In genomic region chr21:37419228-37419906, GRCh38 we compare ENCODE assay signal across 15 cellular contexts. TPM values are rescaled to one million over a fixed set of nuclear protein-coding genes. Genes with fewer than 3 reads are reported as not detected.
DNase-seq lines count a peak whose midpoint lies in the region; ATAC-seq and TF ChIP-seq lines count a peak whose summit lies in the region.
"Had no signal": no experiment of that assay in that cellular context is flagged by ENCODE, and none has a peak within 500 bp of the region (broad histone marks: within the 10 kb centered on the region; RNA-seq: fewer than 3 reads in every experiment).

No MANE protein-coding gene starts in this region.

- peak overlapping the region; percentile 20 for H3K27ac ChIP-seq in psoas muscle
- no peak overlapping the region for H3K27ac ChIP-seq in effector memory CD4-positive, alpha-beta T cell (ENCODE audit: insufficient read depth, low read length, poor library complexity, severe bottlenecking)
- H3K27ac ChIP-seq: ascending aorta, SJSA1, testis had no signal

- ATAC-seq in activated CD8-positive, alpha-beta memory T cell treated with anti-CD3 and anti-CD28 coated beads, Interleukin-2, amount 10 ng/mL, durations not matched to agents 7 days and 5 days: no peak
- ATAC-seq in effector memory CD8-positive, alpha-beta T cell (replicated peaks): no peak
- ATAC-seq in psoas muscle (no peak), HG02973 (IDR thresholded peaks at IDR 0.05; ENCODE audit: unreplicated experiment) (no peak)

- peaks cover 96% of the 10 kb centered on the region for H3K4me1 ChIP-seq in psoas muscle
- peaks cover 14% of the 10 kb centered on the region for H3K4me1 ChIP-seq in effector memory CD4-positive, alpha-beta T cell (ENCODE audit: control insufficient read depth, insufficient read depth, low read length, poor library complexity, severe bottlenecking)
- H3K4me1 ChIP-seq: SJSA1 had no signal

- no peak overlapping the region for H3K4me3 ChIP-seq in psoas muscle
- no peak overlapping the region for H3K4me3 ChIP-seq in effector memory CD4-positive, alpha-beta T cell (ENCODE audit: insufficient read depth, low read depth, low read length, poor library complexity, severe bottlenecking)
- H3K4me3 ChIP-seq: ascending aorta, SJSA1, testis had no signal

- WGBS in psoas muscle, 3 donors: 76 to 86% (median 79%) methylated on average over 3 of the region's 3 CpGs

- no peak for DNase-seq in activated CD8-positive, alpha-beta memory T cell treated with anti-CD3 and anti-CD28 coated beads, Interleukin-2, amount 10 ng/mL, durations not matched to agents 7 days and 5 days
- DNase-seq in activated CD8-positive, alpha-beta memory T cell treated with anti-CD3 and anti-CD28 coated beads, Interleukin-2, amount 50 U/mL, for 48 hours: no peak
- no peak for DNase-seq in T-helper 2 cell treated with Interferon-gamma antibody and Interleukin-4, amounts not matched to agents 5 μg/mL and 100 μg/mL, for 36 hours (ENCODE audit: low spot score)
- DNase-seq in effector memory CD8-positive, alpha-beta T cell: no peak
- no peak for DNase-seq in psoas muscle
- no peak for DNase-seq in HEK293T (ENCODE audit: extremely low spot score)
- DNase-seq in effector memory CD4-positive, alpha-beta T cell: no peak
- DNase-seq: ACHN, GDM1, NCI-H187 treated with DMSO at 0.1 percent for 48 hours, NCI-H510A treated with DMSO at 0.1 percent for 48 hours, testis had no signal

- no peaks in the 10 kb centered on the region for H3K27me3 ChIP-seq in psoas muscle (ENCODE audit: insufficient read depth in 3 of 3, low read length in 2 of 3)
- H3K27me3 ChIP-seq in effector memory CD4-positive, alpha-beta T cell (replicated peaks; ENCODE audit: control insufficient read depth, insufficient read depth, low read length, poor library complexity, severe bottlenecking): no peaks in the 10 kb centered on the region
- H3K27me3 ChIP-seq: ascending aorta, SJSA1, testis had no signal

- no peaks in the 10 kb centered on the region for H3K9me3 ChIP-seq in psoas muscle
- no peaks in the 10 kb centered on the region for H3K9me3 ChIP-seq in effector memory CD4-positive, alpha-beta T cell (ENCODE audit: control insufficient read depth, low read length)
- H3K9me3 ChIP-seq: ascending aorta, SJSA1, testis had no signal

- POLR2A ChIA-PET in HEK293T (lab: Yijun Ruan, JAX): no interaction called here

- no peaks in the 10 kb centered on the region for H3K27me3 Mint-ChIP-seq in activated CD8-positive, alpha-beta memory T cell treated with anti-CD3 and anti-CD28 coated beads, Interleukin-2, amount 10 ng/mL, durations not matched to agents 7 days and 5 days
- H3K27me3 Mint-ChIP-seq in T-helper 2 cell treated with Interferon-gamma antibody and Interleukin-4, amounts not matched to agents 5 μg/mL and 100 μg/mL, for 36 hours (ENCODE audit: low read depth): no peaks in the 10 kb centered on the region
- no peaks in the 10 kb centered on the region for H3K27me3 Mint-ChIP-seq in effector memory CD8-positive, alpha-beta T cell

- peak overlapping the region; percentile 67 for H3K27ac Mint-ChIP-seq in activated CD8-positive, alpha-beta memory T cell treated with anti-CD3 and anti-CD28 coated beads, Interleukin-2, amount 10 ng/mL, durations not matched to agents 7 days and 5 days
- peak overlapping the region; percentile 86 for H3K27ac Mint-ChIP-seq in T-helper 2 cell treated with Interferon-gamma antibody and Interleukin-4, amounts not matched to agents 5 μg/mL and 100 μg/mL, for 36 hours
- peak overlapping the region; percentile 73 to 83 for H3K27ac Mint-ChIP-seq in effector memory CD8-positive, alpha-beta T cell

- H3K9me3 Mint-ChIP-seq in activated CD8-positive, alpha-beta memory T cell treated with anti-CD3 and anti-CD28 coated beads, Interleukin-2, amount 10 ng/mL, durations not matched to agents 7 days and 5 days (ENCODE audit: low read depth): no peaks in the 10 kb centered on the region
- H3K9me3 Mint-ChIP-seq in T-helper 2 cell treated with Interferon-gamma antibody and Interleukin-4, amounts not matched to agents 5 μg/mL and 100 μg/mL, for 36 hours: no peaks in the 10 kb centered on the region
- no peaks in the 10 kb centered on the region for H3K9me3 Mint-ChIP-seq in effector memory CD8-positive, alpha-beta T cell

- intact Hi-C loops in psoas muscle (cut with DNase I): no loop called here

- H3K36me3 Mint-ChIP-seq in activated CD8-positive, alpha-beta memory T cell treated with anti-CD3 and anti-CD28 coated beads, Interleukin-2, amount 10 ng/mL, durations not matched to agents 7 days and 5 days: peaks cover 35% of the 10 kb centered on the region
- peaks cover 32% of the 10 kb centered on the region for H3K36me3 Mint-ChIP-seq in T-helper 2 cell treated with Interferon-gamma antibody and Interleukin-4, amounts not matched to agents 5 μg/mL and 100 μg/mL, for 36 hours (ENCODE audit: low read depth)
- peaks cover 41% of the 10 kb centered on the region for H3K36me3 Mint-ChIP-seq in effector memory CD8-positive, alpha-beta T cell (ENCODE audit: insufficient read depth)

- H3K4me1 Mint-ChIP-seq in activated CD8-positive, alpha-beta memory T cell treated with anti-CD3 and anti-CD28 coated beads, Interleukin-2, amount 10 ng/mL, durations not matched to agents 7 days and 5 days: peaks cover 47% of the 10 kb centered on the region
- peaks cover 52% of the 10 kb centered on the region for H3K4me1 Mint-ChIP-seq in T-helper 2 cell treated with Interferon-gamma antibody and Interleukin-4, amounts not matched to agents 5 μg/mL and 100 μg/mL, for 36 hours (ENCODE audit: low read depth)
- peaks cover 44 to 61% of the 10 kb centered on the region in 2 donors for H3K4me1 Mint-ChIP-seq in effector memory CD8-positive, alpha-beta T cell (ENCODE audit: low read depth in 2 of 2)

- peak overlapping the region; percentile 17 for H3K4me3 Mint-ChIP-seq in activated CD8-positive, alpha-beta memory T cell treated with anti-CD3 and anti-CD28 coated beads, Interleukin-2, amount 10 ng/mL, durations not matched to agents 7 days and 5 days
- peak overlapping the region; percentile 60 for H3K4me3 Mint-ChIP-seq in T-helper 2 cell treated with Interferon-gamma antibody and Interleukin-4, amounts not matched to agents 5 μg/mL and 100 μg/mL, for 36 hours
- H3K4me3 Mint-ChIP-seq in effector memory CD8-positive, alpha-beta T cell: peak overlapping the region; percentile 10 to 56

- no peak for TF ChIP-seq CTCF in psoas muscle (IDR thresholded peaks at IDR 0.05)

- peaks cover 5 to 18% of the 10 kb centered on the region in 2 donors for H3K36me3 ChIP-seq in psoas muscle (ENCODE audit: insufficient read depth in 1 of 2, low read depth in 1 of 2)
- no peaks in the 10 kb centered on the region for H3K36me3 ChIP-seq in effector memory CD4-positive, alpha-beta T cell (ENCODE audit: control insufficient read depth, insufficient read depth, low read length)
- H3K36me3 ChIP-seq: ascending aorta had no signal

- CTCF ChIA-PET in activated CD8-positive, alpha-beta memory T cell treated with anti-CD3 and anti-CD28 coated beads, Interleukin-2, amount 10 ng/mL, durations not matched to agents 7 days and 5 days (lab: Charles Lee): interaction anchor here (0.9 kb wide), 1 partner anchor 199 kb away, joined by 3 read pairs; no protein-coding TSS in a partner anchor
- CTCF ChIA-PET in HEK293T (lab: Yijun Ruan, JAX): no interaction called here

TF ChIP-seq in HEK293T, 16 proteins besides CTCF, POLR2A, EP300 and RAD21:
- TF ChIP-seq L3MBTL2 (conservative IDR thresholded peaks at IDR 0.05): no peak
- no peak for TF ChIP-seq BHLHE40 (IDR thresholded peaks at IDR 0.05; ENCODE audit: borderline replicate concordance)
- TF ChIP-seq ELF4 (IDR thresholded peaks at IDR 0.05): no peak
- no peak for TF ChIP-seq SP1 (IDR thresholded peaks at IDR 0.05)
- TF ChIP-seq ZNF384 (IDR thresholded peaks at IDR 0.05): no peak
- TF ChIP-seq ARNT (IDR thresholded peaks at IDR 0.05): no peak
- TF ChIP-seq CTBP1 (IDR thresholded peaks at IDR 0.05; ENCODE audit: borderline replicate concordance): no peak
- no peak for TF ChIP-seq PKNOX1 (IDR thresholded peaks at IDR 0.05)
- no peak for TF ChIP-seq TARDBP (IDR thresholded peaks at IDR 0.05)
- TF ChIP-seq FOXM1 (IDR thresholded peaks at IDR 0.05; ENCODE audit: borderline replicate concordance): no peak
- TF ChIP-seq NFRKB (IDR thresholded peaks at IDR 0.05): no peak
- no peak for TF ChIP-seq LEF1 (IDR thresholded peaks at IDR 0.05; ENCODE audit: borderline replicate concordance)
- TF ChIP-seq HDGF (IDR thresholded peaks at IDR 0.05; ENCODE audit: borderline replicate concordance): no peak
- TF ChIP-seq FOXK2 (IDR thresholded peaks at IDR 0.05): no peak
- TF ChIP-seq SUZ12 (IDR thresholded peaks at IDR 0.05): no peak
- TF ChIP-seq FOXA1 (IDR thresholded peaks at IDR 0.05): no peak

RNA-seq across cellular contexts. Expression of gene DYRK1A, which starts 52.8 kb away (rescaled TPM):
- total RNA-seq in activated CD8-positive, alpha-beta memory T cell treated with anti-CD3 and anti-CD28 coated beads, Interleukin-2, amount 10 ng/mL, durations not matched to agents 7 days and 5 days: 10 to 100 TPM; 75.7 to 83.3 TPM
- total RNA-seq in psoas muscle: 100 to 1,000 TPM in 1 of 4 donors, 10 to 100 TPM in 3; 79.9 to 105 (median 89.3) TPM
- polyA plus RNA-seq in psoas muscle: 10 to 100 TPM; 21.5 to 60.8 (median 31.7) TPM
